In genomic region chr17:76997981-76998531, GRCh38 we compare ENCODE assay signal across 9 cellular contexts.
DNase-seq lines count a peak whose midpoint lies in the region; FAIRE-seq and TF ChIP-seq lines count a peak whose summit lies in the region.
"Had no signal": no experiment of that assay in that cellular context is flagged by ENCODE, and none has a peak within 500 bp of the region (broad histone marks: within the 10 kb centered on the region; RNA-seq: fewer than 3 reads in every experiment).

No MANE protein-coding gene starts in this region.

- H3K9me3 ChIP-seq in astrocyte (ENCODE audit: insufficient read depth, low read depth, low read length): no peaks in the 10 kb centered on the region
- H3K9me3 ChIP-seq in prostate gland: no peaks in the 10 kb centered on the region

- FAIRE-seq in astrocyte (lab: Jason Lieb, UNC) (no peak), urothelium cell line (lab: Jason Lieb, UNC) (peak; percentile 55)

- no peak overlapping the region for H3K27ac Mint-ChIP-seq in astrocyte (ENCODE audit: unreplicated experiment)

- TF ChIP-seq POLR2A in prostate gland (IDR thresholded peaks at IDR 0.05): no peak

- H3K4me1 Mint-ChIP-seq in astrocyte (ENCODE audit: low read depth, unreplicated experiment): peaks cover 33% of the 10 kb centered on the region

- WGBS in prostate gland: 58% methylated on average over 16 of the region's 16 CpGs

- H3K4me2 ChIP-seq in astrocyte (ENCODE audit: low read length): peak overlapping the region; percentile 67

- peaks cover 6% of the 10 kb centered on the region for H3K27me3 Mint-ChIP-seq in astrocyte (ENCODE audit: low read depth, unreplicated experiment)

- H3K27ac ChIP-seq in astrocyte (ENCODE audit: low read depth, low read length) (no peak overlapping the region), dorsolateral prefrontal cortex (peak overlapping the region in 3 of 59 donors; percentile 12 to 39 (median 21)), prostate gland (no peak overlapping the region)

- no peaks in the 10 kb centered on the region for H3K9me3 Mint-ChIP-seq in astrocyte (ENCODE audit: unreplicated experiment)

- intact Hi-C loops in dorsolateral prefrontal cortex (cut with DNase I) (no loop called here), prostate gland (cut with DNase I) (no loop called here)

- H2AFZ ChIP-seq in astrocyte (ENCODE audit: low read depth, low read length): no peak overlapping the region

- H3K79me2 ChIP-seq in astrocyte (ENCODE audit: insufficient read depth, low read length): no peaks in the 10 kb centered on the region

- no peak for TF ChIP-seq CTCF in astrocyte (IDR thresholded peaks at IDR 0.05; ENCODE audit: insufficient read depth, low read depth, low read length)
- no peak for TF ChIP-seq CTCF in dorsolateral prefrontal cortex (IDR thresholded peaks at IDR 0.05 in 54 of 56, conservative IDR thresholded peaks at IDR 0.05 in 2 of 56; ENCODE audit: low read depth in 1 of 56, partially characterized antibody in 56 of 56)
- TF ChIP-seq CTCF in prostate gland (IDR thresholded peaks at IDR 0.05): no peak

- H3K27me3 ChIP-seq in astrocyte (ENCODE audit: insufficient read depth, low read length) (no peaks in the 10 kb centered on the region), dorsolateral prefrontal cortex (peaks cover 0 to 17% (median 0%) of the 10 kb centered on the region in 45 donors), prostate gland (replicated peaks; ENCODE audit: insufficient read depth) (no peaks in the 10 kb centered on the region)

- H3K4me3 Mint-ChIP-seq in astrocyte (ENCODE audit: unreplicated experiment): peak overlapping the region; percentile 9

- no peaks in the 10 kb centered on the region for H4K20me1 ChIP-seq in astrocyte (ENCODE audit: insufficient read depth, low read length)

- no peak overlapping the region for H3K9ac ChIP-seq in astrocyte (ENCODE audit: low read length)

- H3K4me1 ChIP-seq in astrocyte (ENCODE audit: insufficient read depth, low read length) (peaks cover 28% of the 10 kb centered on the region), prostate gland (replicated peaks) (no peaks in the 10 kb centered on the region)

- peak; percentile 18 to 24 (median 23) for DNase-seq in stimulated activated CD4-positive, alpha-beta T cell treated with anti-CD3 and anti-CD28 coated beads, Interleukin-12 subunit alpha, Interleukin-12 subunit beta, amount 100 ng/mL, for 48 hours (ENCODE audit: low read depth in 2 of 3, low spot score in 1 of 3)
- DNase-seq in stimulated activated CD4-positive, alpha-beta T cell treated with anti-CD3 and anti-CD28 coated beads, Interleukin-12 subunit alpha, Interleukin-12 subunit beta, amount 100 ng/mL, for 4 hours: no peak
- peak; percentile 74 for DNase-seq in RPMI8226
- DNase-seq in astrocyte (ENCODE audit: low read depth): peak; percentile 26
- DNase-seq in urothelium cell line (ENCODE audit: low spot score): no peak
- DNase-seq in dorsolateral prefrontal cortex: no peak
- DNase-seq in prostate gland (ENCODE audit: low spot score): no peak
- DNase-seq in NCI-H1436 (lab: John Stamatoyannopoulos, UW): no peak
- DNase-seq: C1 segment of cervical spinal cord had no signal

- H3K36me3 Mint-ChIP-seq in astrocyte (ENCODE audit: low read depth, unreplicated experiment): no peaks in the 10 kb centered on the region

- no peaks in the 10 kb centered on the region for H3K36me3 ChIP-seq in astrocyte (ENCODE audit: insufficient read depth, low read length)
- no peaks in the 10 kb centered on the region for H3K36me3 ChIP-seq in prostate gland

- H3K4me3 ChIP-seq in astrocyte (ENCODE audit: insufficient read depth, low read depth, low read length) (no peak overlapping the region), dorsolateral prefrontal cortex (no peak overlapping the region), prostate gland (no peak overlapping the region)

Comparison
In these comparisons a context has a peak if more than half of its experiments do, and no peak if none do; other contexts are left out.
1. DNase-seq: peak in stimulated activated CD4-positive, alpha-beta T cell treated with anti-CD3 and anti-CD28 coated beads, Interleukin-12 subunit alpha, Interleukin-12 subunit beta, amount 100 ng/mL, for 48 hours (3 of 3), RPMI8226 (single experiment) and astrocyte (single experiment); none in stimulated activated CD4-positive, alpha-beta T cell treated with anti-CD3 and anti-CD28 coated beads, Interleukin-12 subunit alpha, Interleukin-12 subunit beta, amount 100 ng/mL, for 4 hours (single experiment), urothelium cell line (single experiment), dorsolateral prefrontal cortex (0 of 10), prostate gland (single experiment) and NCI-H1436 (single experiment).